Comparison of ENCODE assay signal across 1 cellular context in genomic region chr6:21738180-21739094, GRCh38.
A peak's percentile ranks its signal among the peaks of the same experiment; 100 is the strongest.
TF ChIP-seq lines count a peak whose summit lies in the region.

No MANE protein-coding gene starts in this region.

TF ChIP-seq in HEK293, 187 proteins besides CTCF, POLR2A, EP300 and RAD21 (continued from another document):
- TF ChIP-seq PRDM6 (tag by site-specific recombination; IDR thresholded peaks at IDR 0.05) (peak; percentile 59), GLIS1 (tag by site-specific recombination; IDR thresholded peaks at IDR 0.05) (peak; percentile 41), ZNF362 (tag by site-specific recombination; IDR thresholded peaks at IDR 0.05) (no peak)
